ENCODE assay signal across 1 cellular context in the genomic region with DNA sequence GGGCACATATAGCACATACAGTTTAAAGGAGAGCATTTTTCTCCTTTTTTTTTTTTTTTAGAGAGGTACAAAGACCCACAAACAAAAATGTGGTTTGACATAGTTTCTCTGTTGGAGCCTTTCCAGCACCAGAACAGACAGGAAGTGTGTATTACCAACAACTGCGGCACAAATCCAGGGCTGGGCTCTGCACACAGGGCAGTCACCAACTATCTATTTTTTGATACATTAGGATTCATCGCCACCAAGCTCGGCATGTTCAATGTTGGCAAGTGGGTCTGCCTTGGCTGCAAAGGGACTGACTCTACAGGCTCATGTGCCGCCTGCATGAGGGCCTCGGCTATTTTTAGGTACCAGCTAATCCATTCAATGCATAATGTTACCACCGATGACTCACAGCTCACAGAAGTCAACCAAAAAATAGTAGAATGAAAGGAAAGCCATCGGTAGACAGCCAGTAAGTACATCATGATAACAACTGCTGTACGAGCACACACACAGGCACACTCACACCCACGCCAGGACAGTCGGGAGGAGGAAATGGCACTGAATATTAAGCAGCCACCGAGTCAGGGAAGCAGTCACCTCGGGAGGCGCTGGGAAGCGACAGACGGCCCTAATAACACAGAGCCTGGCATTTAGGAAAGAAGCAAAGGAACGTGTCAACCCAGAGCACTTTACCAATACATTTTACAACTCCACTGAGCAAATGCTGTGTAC.
A peak's percentile ranks its signal among the peaks of the same experiment; 100 is the strongest.
TF ChIP-seq lines count a peak whose summit lies in the region.

No MANE protein-coding gene starts in this region.

TF ChIP-seq in K562, 482 proteins besides CTCF, POLR2A, EP300 and RAD21 (continued from another document and continues in another):
- TF ChIP-seq, protein P1, sequence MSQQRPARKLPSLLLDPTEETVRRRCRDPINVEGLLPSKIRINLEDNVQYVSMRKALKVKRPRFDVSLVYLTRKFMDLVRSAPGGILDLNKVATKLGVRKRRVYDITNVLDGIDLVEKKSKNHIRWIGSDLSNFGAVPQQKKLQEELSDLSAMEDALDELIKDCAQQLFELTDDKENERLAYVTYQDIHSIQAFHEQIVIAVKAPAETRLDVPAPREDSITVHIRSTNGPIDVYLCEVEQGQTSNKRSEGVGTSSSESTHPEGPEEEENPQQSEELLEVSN (IDR thresholded peaks at IDR 0.05; ENCODE audit: borderline replicate concordance in 1 of 2, extremely low read depth in 1 of 2, insufficient read depth in 1 of 2, insufficient read length in 1 of 2, low read depth in 1 of 2, low read length in 1 of 2, poor library complexity in 1 of 2, severe bottlenecking in 1 of 2) = peak; percentile 19 to 69
- TF ChIP-seq FOXJ2 (tag; IDR thresholded peaks at IDR 0.05) (no peak), SIX5 (IDR thresholded peaks at IDR 0.05; ENCODE audit: borderline replicate concordance in 1 of 2, insufficient read depth in 1 of 2, low read depth in 1 of 2, low read length in 2 of 2) (no peak), GABPA (tag; conservative IDR thresholded peaks at IDR 0.05; ENCODE audit: low read depth) (no peak; the same call in 1 of the 2 replicates), TARDBP (IDR thresholded peaks at IDR 0.05) (no peak), SAFB2 (IDR thresholded peaks at IDR 0.05; ENCODE audit: borderline replicate concordance, low read depth, low read length, severe bottlenecking) (no peak), ZFPM2 (CRISPR knock-in tag; IDR thresholded peaks at IDR 0.05) (no peak), SRF (CRISPR knock-in tag; IDR thresholded peaks at IDR 0.05) (no peak), CBFA2T3 (IDR thresholded peaks at IDR 0.05) (peak; percentile 72), L3MBTL2 (IDR thresholded peaks at IDR 0.05) (peak; percentile 79; the same call in 1 of the 2 replicates), ZNF764 (CRISPR knock-in tag; IDR thresholded peaks at IDR 0.05; ENCODE audit: low read depth) (0 out of 2 replicates have a peak, but pooled peaks have one; percentile 43), KLF1 (tag; IDR thresholded peaks at IDR 0.05) (no peak), SRSF1 (IDR thresholded peaks at IDR 0.05; ENCODE audit: low read depth, low read length) (no peak), ZNF274 (IDR thresholded peaks at IDR 0.05; ENCODE audit: borderline replicate concordance, low read depth, low read length) (no peak), MEF2D (tag; conservative IDR thresholded peaks at IDR 0.05; ENCODE audit: low read depth) (peak; percentile 99), ATF7 (IDR thresholded peaks at IDR 0.05) (peak; percentile 90), ZNF444 (CRISPR knock-in tag; IDR thresholded peaks at IDR 0.05) (0 out of 2 replicates have a peak, but pooled peaks have one; percentile 25), SLC30A9 (CRISPR knock-in tag; IDR thresholded peaks at IDR 0.05) (no peak), ZNF561 (CRISPR knock-in tag; conservative IDR thresholded peaks at IDR 0.05) (no peak), SP1 (CRISPR knock-in tag; IDR thresholded peaks at IDR 0.05) (peak; percentile 26; the same call in 1 of the 2 replicates), MYNN (IDR thresholded peaks at IDR 0.05) (peak; percentile 98), MYNN (CRISPR knock-in tag; IDR thresholded peaks at IDR 0.05) (no peak), CREBBP (IDR thresholded peaks at IDR 0.05; ENCODE audit: low read depth, low read length) (no peak), EP400 (IDR thresholded peaks at IDR 0.05) (no peak; the same call in none of the 2 replicates), ETV6 (IDR thresholded peaks at IDR 0.05; ENCODE audit: borderline replicate concordance in 1 of 2, low read depth in 2 of 2, low read length in 1 of 2) (no peak; a peak in 1 of 4 replicates), ETV6 (CRISPR knock-in tag; IDR thresholded peaks at IDR 0.05; ENCODE audit: borderline replicate concordance) (no peak), BRD9 (IDR thresholded peaks at IDR 0.05; ENCODE audit: low read depth, partially characterized antibody) (no peak), FOXA1 (IDR thresholded peaks at IDR 0.05; ENCODE audit: borderline replicate concordance) (no peak), TCFL5 (CRISPR knock-in tag; conservative IDR thresholded peaks at IDR 0.05) (no peak), NBN (IDR thresholded peaks at IDR 0.05; ENCODE audit: low read depth) (peak; percentile 62; the same call in 1 of the 2 replicates), HSF4 (CRISPR knock-in tag; IDR thresholded peaks at IDR 0.05; ENCODE audit: borderline replicate concordance) (no peak)
- TF ChIP-seq, protein P2, sequence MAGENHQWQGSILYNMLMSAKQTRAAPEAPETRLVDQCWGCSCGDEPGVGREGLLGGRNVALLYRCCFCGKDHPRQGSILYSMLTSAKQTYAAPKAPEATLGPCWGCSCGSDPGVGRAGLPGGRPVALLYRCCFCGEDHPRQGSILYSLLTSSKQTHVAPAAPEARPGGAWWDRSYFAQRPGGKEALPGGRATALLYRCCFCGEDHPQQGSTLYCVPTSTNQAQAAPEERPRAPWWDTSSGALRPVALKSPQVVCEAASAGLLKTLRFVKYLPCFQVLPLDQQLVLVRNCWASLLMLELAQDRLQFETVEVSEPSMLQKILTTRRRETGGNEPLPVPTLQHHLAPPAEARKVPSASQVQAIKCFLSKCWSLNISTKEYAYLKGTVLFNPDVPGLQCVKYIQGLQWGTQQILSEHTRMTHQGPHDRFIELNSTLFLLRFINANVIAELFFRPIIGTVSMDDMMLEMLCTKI (IDR thresholded peaks at IDR 0.05; ENCODE audit: partially characterized antibody) = no peak
- TF ChIP-seq, protein P3, sequence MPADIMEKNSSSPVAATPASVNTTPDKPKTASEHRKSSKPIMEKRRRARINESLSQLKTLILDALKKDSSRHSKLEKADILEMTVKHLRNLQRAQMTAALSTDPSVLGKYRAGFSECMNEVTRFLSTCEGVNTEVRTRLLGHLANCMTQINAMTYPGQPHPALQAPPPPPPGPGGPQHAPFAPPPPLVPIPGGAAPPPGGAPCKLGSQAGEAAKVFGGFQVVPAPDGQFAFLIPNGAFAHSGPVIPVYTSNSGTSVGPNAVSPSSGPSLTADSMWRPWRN (IDR thresholded peaks at IDR 0.05; ENCODE audit: low read depth) = peak; percentile 62
- TF ChIP-seq, protein P4, sequence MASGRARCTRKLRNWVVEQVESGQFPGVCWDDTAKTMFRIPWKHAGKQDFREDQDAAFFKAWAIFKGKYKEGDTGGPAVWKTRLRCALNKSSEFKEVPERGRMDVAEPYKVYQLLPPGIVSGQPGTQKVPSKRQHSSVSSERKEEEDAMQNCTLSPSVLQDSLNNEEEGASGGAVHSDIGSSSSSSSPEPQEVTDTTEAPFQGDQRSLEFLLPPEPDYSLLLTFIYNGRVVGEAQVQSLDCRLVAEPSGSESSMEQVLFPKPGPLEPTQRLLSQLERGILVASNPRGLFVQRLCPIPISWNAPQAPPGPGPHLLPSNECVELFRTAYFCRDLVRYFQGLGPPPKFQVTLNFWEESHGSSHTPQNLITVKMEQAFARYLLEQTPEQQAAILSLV (tag; IDR thresholded peaks at IDR 0.05) = no peak
- TF ChIP-seq, protein P5, sequence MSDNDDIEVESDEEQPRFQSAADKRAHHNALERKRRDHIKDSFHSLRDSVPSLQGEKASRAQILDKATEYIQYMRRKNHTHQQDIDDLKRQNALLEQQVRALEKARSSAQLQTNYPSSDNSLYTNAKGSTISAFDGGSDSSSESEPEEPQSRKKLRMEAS (CRISPR knock-in tag; IDR thresholded peaks at IDR 0.05) = peak; percentile 81
- TF ChIP-seq, protein P6, sequence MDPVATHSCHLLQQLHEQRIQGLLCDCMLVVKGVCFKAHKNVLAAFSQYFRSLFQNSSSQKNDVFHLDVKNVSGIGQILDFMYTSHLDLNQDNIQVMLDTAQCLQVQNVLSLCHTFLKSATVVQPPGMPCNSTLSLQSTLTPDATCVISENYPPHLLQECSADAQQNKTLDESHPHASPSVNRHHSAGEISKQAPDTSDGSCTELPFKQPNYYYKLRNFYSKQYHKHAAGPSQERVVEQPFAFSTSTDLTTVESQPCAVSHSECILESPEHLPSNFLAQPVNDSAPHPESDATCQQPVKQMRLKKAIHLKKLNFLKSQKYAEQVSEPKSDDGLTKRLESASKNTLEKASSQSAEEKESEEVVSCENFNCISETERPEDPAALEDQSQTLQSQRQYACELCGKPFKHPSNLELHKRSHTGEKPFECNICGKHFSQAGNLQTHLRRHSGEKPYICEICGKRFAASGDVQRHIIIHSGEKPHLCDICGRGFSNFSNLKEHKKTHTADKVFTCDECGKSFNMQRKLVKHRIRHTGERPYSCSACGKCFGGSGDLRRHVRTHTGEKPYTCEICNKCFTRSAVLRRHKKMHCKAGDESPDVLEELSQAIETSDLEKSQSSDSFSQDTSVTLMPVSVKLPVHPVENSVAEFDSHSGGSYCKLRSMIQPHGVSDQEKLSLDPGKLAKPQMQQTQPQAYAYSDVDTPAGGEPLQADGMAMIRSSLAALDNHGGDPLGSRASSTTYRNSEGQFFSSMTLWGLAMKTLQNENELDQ (CRISPR knock-in tag; IDR thresholded peaks at IDR 0.05; ENCODE audit: borderline replicate concordance) = no peak
- TF ChIP-seq, protein P7, sequence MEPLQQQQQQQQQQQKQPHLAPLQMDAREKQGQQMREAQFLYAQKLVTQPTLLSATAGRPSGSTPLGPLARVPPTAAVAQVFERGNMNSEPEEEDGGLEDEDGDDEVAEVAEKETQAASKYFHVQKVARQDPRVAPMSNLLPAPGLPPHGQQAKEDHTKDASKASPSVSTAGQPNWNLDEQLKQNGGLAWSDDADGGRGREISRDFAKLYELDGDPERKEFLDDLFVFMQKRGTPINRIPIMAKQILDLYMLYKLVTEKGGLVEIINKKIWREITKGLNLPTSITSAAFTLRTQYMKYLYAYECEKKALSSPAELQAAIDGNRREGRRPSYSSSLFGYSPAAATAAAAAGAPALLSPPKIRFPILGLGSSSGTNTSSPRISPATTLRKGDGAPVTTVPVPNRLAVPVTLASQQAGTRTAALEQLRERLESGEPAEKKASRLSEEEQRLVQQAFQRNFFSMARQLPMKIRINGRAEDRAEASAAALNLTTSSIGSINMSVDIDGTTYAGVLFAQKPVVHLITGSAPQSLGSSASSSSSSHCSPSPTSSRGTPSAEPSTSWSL (CRISPR knock-in tag; IDR thresholded peaks at IDR 0.05; ENCODE audit: borderline replicate concordance) = no peak
- TF ChIP-seq, protein P8, sequence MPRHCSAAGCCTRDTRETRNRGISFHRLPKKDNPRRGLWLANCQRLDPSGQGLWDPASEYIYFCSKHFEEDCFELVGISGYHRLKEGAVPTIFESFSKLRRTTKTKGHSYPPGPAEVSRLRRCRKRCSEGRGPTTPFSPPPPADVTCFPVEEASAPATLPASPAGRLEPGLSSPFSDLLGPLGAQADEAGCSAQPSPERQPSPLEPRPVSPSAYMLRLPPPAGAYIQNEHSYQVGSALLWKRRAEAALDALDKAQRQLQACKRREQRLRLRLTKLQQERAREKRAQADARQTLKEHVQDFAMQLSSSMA (CRISPR knock-in tag; IDR thresholded peaks at IDR 0.05) = no peak
- TF ChIP-seq, protein P9, sequence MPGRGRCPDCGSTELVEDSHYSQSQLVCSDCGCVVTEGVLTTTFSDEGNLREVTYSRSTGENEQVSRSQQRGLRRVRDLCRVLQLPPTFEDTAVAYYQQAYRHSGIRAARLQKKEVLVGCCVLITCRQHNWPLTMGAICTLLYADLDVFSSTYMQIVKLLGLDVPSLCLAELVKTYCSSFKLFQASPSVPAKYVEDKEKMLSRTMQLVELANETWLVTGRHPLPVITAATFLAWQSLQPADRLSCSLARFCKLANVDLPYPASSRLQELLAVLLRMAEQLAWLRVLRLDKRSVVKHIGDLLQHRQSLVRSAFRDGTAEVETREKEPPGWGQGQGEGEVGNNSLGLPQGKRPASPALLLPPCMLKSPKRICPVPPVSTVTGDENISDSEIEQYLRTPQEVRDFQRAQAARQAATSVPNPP (IDR thresholded peaks at IDR 0.05; ENCODE audit: borderline replicate concordance, insufficient read depth, insufficient read length) = no peak
- TF ChIP-seq, protein P10, sequence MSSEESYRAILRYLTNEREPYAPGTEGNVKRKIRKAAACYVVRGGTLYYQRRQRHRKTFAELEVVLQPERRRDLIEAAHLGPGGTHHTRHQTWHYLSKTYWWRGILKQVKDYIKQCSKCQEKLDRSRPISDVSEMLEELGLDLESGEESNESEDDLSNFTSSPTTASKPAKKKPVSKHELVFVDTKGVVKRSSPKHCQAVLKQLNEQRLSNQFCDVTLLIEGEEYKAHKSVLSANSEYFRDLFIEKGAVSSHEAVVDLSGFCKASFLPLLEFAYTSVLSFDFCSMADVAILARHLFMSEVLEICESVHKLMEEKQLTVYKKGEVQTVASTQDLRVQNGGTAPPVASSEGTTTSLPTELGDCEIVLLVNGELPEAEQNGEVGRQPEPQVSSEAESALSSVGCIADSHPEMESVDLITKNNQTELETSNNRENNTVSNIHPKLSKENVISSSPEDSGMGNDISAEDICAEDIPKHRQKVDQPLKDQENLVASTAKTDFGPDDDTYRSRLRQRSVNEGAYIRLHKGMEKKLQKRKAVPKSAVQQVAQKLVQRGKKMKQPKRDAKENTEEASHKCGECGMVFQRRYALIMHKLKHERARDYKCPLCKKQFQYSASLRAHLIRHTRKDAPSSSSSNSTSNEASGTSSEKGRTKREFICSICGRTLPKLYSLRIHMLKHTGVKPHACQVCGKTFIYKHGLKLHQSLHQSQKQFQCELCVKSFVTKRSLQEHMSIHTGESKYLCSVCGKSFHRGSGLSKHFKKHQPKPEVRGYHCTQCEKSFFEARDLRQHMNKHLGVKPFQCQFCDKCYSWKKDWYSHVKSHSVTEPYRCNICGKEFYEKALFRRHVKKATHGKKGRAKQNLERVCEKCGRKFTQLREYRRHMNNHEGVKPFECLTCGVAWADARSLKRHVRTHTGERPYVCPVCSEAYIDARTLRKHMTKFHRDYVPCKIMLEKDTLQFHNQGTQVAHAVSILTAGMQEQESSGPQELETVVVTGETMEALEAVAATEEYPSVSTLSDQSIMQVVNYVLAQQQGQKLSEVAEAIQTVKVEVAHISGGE (CRISPR knock-in tag; IDR thresholded peaks at IDR 0.05) = no peak
- TF ChIP-seq, protein P11, sequence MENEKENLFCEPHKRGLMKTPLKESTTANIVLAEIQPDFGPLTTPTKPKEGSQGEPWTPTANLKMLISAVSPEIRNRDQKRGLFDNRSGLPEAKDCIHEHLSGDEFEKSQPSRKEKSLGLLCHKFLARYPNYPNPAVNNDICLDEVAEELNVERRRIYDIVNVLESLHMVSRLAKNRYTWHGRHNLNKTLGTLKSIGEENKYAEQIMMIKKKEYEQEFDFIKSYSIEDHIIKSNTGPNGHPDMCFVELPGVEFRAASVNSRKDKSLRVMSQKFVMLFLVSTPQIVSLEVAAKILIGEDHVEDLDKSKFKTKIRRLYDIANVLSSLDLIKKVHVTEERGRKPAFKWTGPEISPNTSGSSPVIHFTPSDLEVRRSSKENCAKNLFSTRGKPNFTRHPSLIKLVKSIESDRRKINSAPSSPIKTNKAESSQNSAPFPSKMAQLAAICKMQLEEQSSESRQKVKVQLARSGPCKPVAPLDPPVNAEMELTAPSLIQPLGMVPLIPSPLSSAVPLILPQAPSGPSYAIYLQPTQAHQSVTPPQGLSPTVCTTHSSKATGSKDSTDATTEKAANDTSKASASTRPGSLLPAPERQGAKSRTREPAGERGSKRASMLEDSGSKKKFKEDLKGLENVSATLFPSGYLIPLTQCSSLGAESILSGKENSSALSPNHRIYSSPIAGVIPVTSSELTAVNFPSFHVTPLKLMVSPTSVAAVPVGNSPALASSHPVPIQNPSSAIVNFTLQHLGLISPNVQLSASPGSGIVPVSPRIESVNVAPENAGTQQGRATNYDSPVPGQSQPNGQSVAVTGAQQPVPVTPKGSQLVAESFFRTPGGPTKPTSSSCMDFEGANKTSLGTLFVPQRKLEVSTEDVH (IDR thresholded peaks at IDR 0.05; ENCODE audit: low read depth, partially characterized antibody) = no peak
- TF ChIP-seq, protein P12, sequence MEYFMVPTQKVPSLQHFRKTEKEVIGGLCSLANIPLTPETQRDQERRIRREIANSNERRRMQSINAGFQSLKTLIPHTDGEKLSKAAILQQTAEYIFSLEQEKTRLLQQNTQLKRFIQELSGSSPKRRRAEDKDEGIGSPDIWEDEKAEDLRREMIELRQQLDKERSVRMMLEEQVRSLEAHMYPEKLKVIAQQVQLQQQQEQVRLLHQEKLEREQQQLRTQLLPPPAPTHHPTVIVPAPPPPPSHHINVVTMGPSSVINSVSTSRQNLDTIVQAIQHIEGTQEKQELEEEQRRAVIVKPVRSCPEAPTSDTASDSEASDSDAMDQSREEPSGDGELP (CRISPR knock-in tag; IDR thresholded peaks at IDR 0.05; ENCODE audit: borderline replicate concordance) = peak; percentile 49
